8 cellular contexts compared by ENCODE assay signal in genomic region chr5:111742595-111742994, GRCh38. TPM values are rescaled to one million over a fixed set of nuclear protein-coding genes. Genes with fewer than 3 reads are reported as not detected.
DNase-seq lines count a peak whose midpoint lies in the region; ATAC-seq and TF ChIP-seq lines count a peak whose summit lies in the region.
"Had no signal": no experiment of that assay in that cellular context is flagged by ENCODE, and none has a peak within 500 bp of the region (broad histone marks: within the 10 kb centered on the region; RNA-seq: fewer than 3 reads in every experiment).

No MANE protein-coding gene starts in this region.

- no peak overlapping the region for H4K91ac ChIP-seq in H9 (ENCODE audit: insufficient read length, low read depth, low read length)

- H3K9me2 ChIP-seq in SK-N-SH = no peaks in the 10 kb centered on the region

- peaks cover 3% of the 10 kb centered on the region for H3K79me1 ChIP-seq in H9 (ENCODE audit: insufficient read depth, low read depth, low read length, poor library complexity, severe bottlenecking)

- H3K27ac ChIP-seq in H9 (ENCODE audit: insufficient read length, low read depth, low read length) (no peak overlapping the region), SK-N-SH (ENCODE audit: low read depth in 2 of 2, low read length in 1 of 2) (peak overlapping the region; percentile 17 to 47; a peak in 3 of 4 replicates), cardiac muscle cell (peak overlapping the region; percentile 64)
- H3K27ac ChIP-seq: epithelial cell of prostate had no signal

- H3T11ph ChIP-seq in H9 (ENCODE audit: low read length) = no peak overlapping the region

- peaks cover 32% of the 10 kb centered on the region for H3F3A ChIP-seq in SK-N-SH (replicated peaks; ENCODE audit: insufficient read depth)

- no peaks in the 10 kb centered on the region for H4K20me1 ChIP-seq in H9 (ENCODE audit: control insufficient read depth, insufficient read depth, insufficient read length)
- peaks cover 3% of the 10 kb centered on the region; the same call in 1 of the 2 replicates for H4K20me1 ChIP-seq in SK-N-SH (ENCODE audit: insufficient read depth)

- no peak for ATAC-seq in HG02885 (IDR thresholded peaks at IDR 0.05; ENCODE audit: poor library complexity, unreplicated experiment)
- ATAC-seq in HG03469 (IDR thresholded peaks at IDR 0.05; ENCODE audit: unreplicated experiment) = no peak
- no peak for ATAC-seq in HG02973 (IDR thresholded peaks at IDR 0.05; ENCODE audit: unreplicated experiment)

- CTCF ChIA-PET in SK-N-SH (lab: Yijun Ruan, JAX) = interaction anchor here (1.0 to 1.7 kb wide), 3 partner anchors 211 to 586 kb away, joined by 3 to 4 read pairs (median 3); no protein-coding TSS in a partner anchor

- H3K9ac ChIP-seq in H9 (ENCODE audit: extremely low read depth, insufficient read length, low read length) (no peak overlapping the region), SK-N-SH (no peak overlapping the region), skeletal muscle satellite cell (ENCODE audit: low read depth, low read length) (peak overlapping the region; percentile 62)

- H2BK120ac ChIP-seq in H9 (ENCODE audit: low read depth, low read length, poor library complexity, severe bottlenecking) = no peak overlapping the region

- POLR2A ChIA-PET in SK-N-SH (lab: Yijun Ruan, JAX) = no interaction called here

- TF ChIP-seq RAD21 in SK-N-SH (IDR thresholded peaks at IDR 0.05; ENCODE audit: low read length) = no peak

- no peak overlapping the region for H3K14ac ChIP-seq in H9 (ENCODE audit: insufficient read depth, low read length)

- H3K9me3 ChIP-seq in H9 (ENCODE audit: control insufficient read depth, low read depth, low read length) = no peaks in the 10 kb centered on the region
- H3K9me3 ChIP-seq in SK-N-SH = no peaks in the 10 kb centered on the region
- H3K9me3 ChIP-seq in cardiac muscle cell (ENCODE audit: low read depth) = no peaks in the 10 kb centered on the region
- H3K9me3 ChIP-seq in skeletal muscle satellite cell (replicated peaks; ENCODE audit: low read length) = no peaks in the 10 kb centered on the region

- no peak overlapping the region for H3K23ac ChIP-seq in H9 (ENCODE audit: insufficient read length, low read depth, low read length)

- peaks cover 61 to 70% of the 10 kb centered on the region in 2 experiments for H3K4me1 Mint-ChIP-seq in H9

- H2BK15ac ChIP-seq in H9 (ENCODE audit: low read depth, low read length) = no peak overlapping the region

- H4K8ac ChIP-seq in H9 (replicated peaks; ENCODE audit: insufficient read length, low read depth, low read length) = no peak overlapping the region

- H2AK5ac ChIP-seq in H9 (ENCODE audit: insufficient read length, low read length) = no peak overlapping the region

- no peak for TF ChIP-seq EP300 in SK-N-SH (IDR thresholded peaks at IDR 0.05; ENCODE audit: borderline replicate concordance in 1 of 2, low read depth in 1 of 2, low read length in 1 of 2)

- no peaks in the 10 kb centered on the region for H3K27me3 Mint-ChIP-seq in H9 (ENCODE audit: low read depth)

- H3K4me3 Mint-ChIP-seq in H9 = no peak overlapping the region

- H3K4me3 ChIP-seq in SK-N-SH (ENCODE audit: low read depth in 2 of 2, low read length in 1 of 2) (no peak overlapping the region), cardiac muscle cell (no peak overlapping the region), skeletal muscle satellite cell (ENCODE audit: low read length) (peak overlapping the region; percentile 53)

- H3K4ac ChIP-seq in H9 (ENCODE audit: low read depth, low read length) = no peak overlapping the region

- H2BK12ac ChIP-seq in H9 (ENCODE audit: insufficient read length, low read depth, low read length) = no peak overlapping the region

- H3K23me2 ChIP-seq in H9 (ENCODE audit: insufficient read length, low read depth, low read length, poor library complexity, severe bottlenecking) = no peaks in the 10 kb centered on the region

- H3K18ac ChIP-seq in H9 (ENCODE audit: insufficient read length, low read depth, low read length) = no peak overlapping the region

- WGBS in H9 (ENCODE audit: extremely low coverage, insufficient read length, low lambda C conversion rate) = no CpG with 5 or more reads among the region's 8 CpGs
- 66% methylated on average over 8 of the region's 8 CpGs for whole genome bisulfite sequencing in SK-N-SH (ENCODE audit: low lambda C conversion rate)

- peak overlapping the region; percentile 65 to 89 (median 81); a peak in 6 of 7 replicates for H3K27ac Mint-ChIP-seq in H9

- no peak overlapping the region for H3K56ac ChIP-seq in H9 (ENCODE audit: insufficient read length, low read depth, low read length)

- no peaks in the 10 kb centered on the region for H3K27me3 ChIP-seq in H9 (ENCODE audit: insufficient read depth, low read length)
- H3K27me3 ChIP-seq in SK-N-SH (ENCODE audit: insufficient read depth) = no peaks in the 10 kb centered on the region
- H3K27me3 ChIP-seq in cardiac muscle cell = no peaks in the 10 kb centered on the region
- no peaks in the 10 kb centered on the region for H3K27me3 ChIP-seq in skeletal muscle satellite cell (ENCODE audit: control insufficient read depth, insufficient read depth, low read length)

- H3K4me1 ChIP-seq in H9 (ENCODE audit: insufficient read depth, low read length) (peaks cover 30% of the 10 kb centered on the region), SK-N-SH (ENCODE audit: control insufficient read depth in 1 of 2, insufficient read depth in 2 of 2, low read depth in 1 of 2, low read length in 1 of 2) (peaks cover 17 to 40% of the 10 kb centered on the region in 2 experiments), cardiac muscle cell (ENCODE audit: low read depth) (peaks cover 50% of the 10 kb centered on the region), skeletal muscle satellite cell (ENCODE audit: control insufficient read depth, insufficient read depth, low read length) (peaks cover 95% of the 10 kb centered on the region)

- peaks cover 0 to 3% (median 1%) of the 10 kb centered on the region in 3 experiments; a peak in 4 of 7 replicates for H3K36me3 Mint-ChIP-seq in H9 (ENCODE audit: insufficient read depth in 1 of 3, low read depth in 3 of 3)

- H3K79me2 ChIP-seq in H9 (ENCODE audit: insufficient read depth, low read length) = peaks cover 10% of the 10 kb centered on the region; the same call in 1 of the 2 replicates
- peaks cover 83% of the 10 kb centered on the region for H3K79me2 ChIP-seq in SK-N-SH (ENCODE audit: insufficient read depth)

- H3K36me3 ChIP-seq in SK-N-SH (replicated peaks in 1 of 2; ENCODE audit: control insufficient read depth in 1 of 2, insufficient read depth in 2 of 2, low read length in 1 of 2) (peaks cover 39 to 42% of the 10 kb centered on the region in 2 experiments), cardiac muscle cell (peaks cover 2% of the 10 kb centered on the region), skeletal muscle satellite cell (ENCODE audit: insufficient read depth, low read length) (peaks cover 21% of the 10 kb centered on the region)

- H3K9me3 Mint-ChIP-seq in H9 = no peaks in the 10 kb centered on the region

- no peak overlapping the region for H2BK5ac ChIP-seq in H9 (ENCODE audit: insufficient read length, low read length)

- H2AFZ ChIP-seq in H9 (ENCODE audit: low read length) (no peak overlapping the region), SK-N-SH (ENCODE audit: low read depth) (no peak overlapping the region)

- no peak for TF ChIP-seq CTCF in H9 (conservative IDR thresholded peaks at IDR 0.05)
- TF ChIP-seq CTCF in SK-N-SH (IDR thresholded peaks at IDR 0.05) = no peak
- no peak for TF ChIP-seq CTCF in cardiac muscle cell (IDR thresholded peaks at IDR 0.05; ENCODE audit: low read depth, low read length)

- no peak overlapping the region for H4K5ac ChIP-seq in H9 (ENCODE audit: insufficient read length, low read depth, low read length)

- no peak for DNase-seq in H9
- DNase-seq in SK-N-SH = no peak
- peak in 1 of 2 donors; percentile 94 for DNase-seq in cardiac muscle cell (ENCODE audit: low read depth in 1 of 2, low spot score in 1 of 2)

- no peak overlapping the region for H3K4me2 ChIP-seq in H9 (ENCODE audit: insufficient read depth, insufficient read length, low read length)
- peak overlapping the region; percentile 41; the same call in 1 of the 2 replicates for H3K4me2 ChIP-seq in SK-N-SH
- peak overlapping the region; percentile 78 for H3K4me2 ChIP-seq in skeletal muscle satellite cell (ENCODE audit: low read length)

- no peak overlapping the region for H2BK20ac ChIP-seq in H9 (ENCODE audit: low read depth, low read length, poor library complexity, severe bottlenecking)

TF ChIP-seq in SK-N-SH, 30 proteins besides CTCF, POLR2A, EP300 and RAD21 (continues in another document):
- TF ChIP-seq USF2 (IDR thresholded peaks at IDR 0.05; ENCODE audit: borderline replicate concordance, low read depth, low read length) = no peak
- TF ChIP-seq TCF12 (IDR thresholded peaks at IDR 0.05) = peak; percentile 23; the same call in 1 of the 2 replicates
- no peak for TF ChIP-seq SMC3 (IDR thresholded peaks at IDR 0.05; ENCODE audit: low read depth, low read length)
- no peak for TF ChIP-seq IRF3 (IDR thresholded peaks at IDR 0.05; ENCODE audit: low read depth, low read length)
- TF ChIP-seq EZH2phosphoT487 (IDR thresholded peaks at IDR 0.05; ENCODE audit: borderline replicate concordance, low read depth) = no peak

RNA-seq across cellular contexts. Expression of gene NREP, which starts 14.4 kb away (rescaled TPM):
- total RNA-seq in H9 (2021) (159 and 163 TPM in 2 replicates), cardiac muscle cell (613 and 681 TPM in 2 replicates)
- polyA plus RNA-seq in SK-N-SH (2012; rRNA removed) (94.4 and 143 TPM in 2 replicates), cardiac muscle cell (981 and 1,191 TPM in 2 replicates)
- 140 and 180 TPM in 2 replicates for polyA plus RNA-seq in SK-N-SH (2012; cell fraction: cytosol; rRNA removed)
- polyA plus RNA-seq in SK-N-SH (2012; cell fraction: nucleus; rRNA removed) = 72.8 and 166 TPM in 2 replicates
- 22.6 and 61.4 TPM in 2 replicates for total RNA-seq in skeletal muscle satellite cell (2012; rRNA removed)
